Comparison of ENCODE assay signal across 19 cellular contexts in the genomic region with DNA sequence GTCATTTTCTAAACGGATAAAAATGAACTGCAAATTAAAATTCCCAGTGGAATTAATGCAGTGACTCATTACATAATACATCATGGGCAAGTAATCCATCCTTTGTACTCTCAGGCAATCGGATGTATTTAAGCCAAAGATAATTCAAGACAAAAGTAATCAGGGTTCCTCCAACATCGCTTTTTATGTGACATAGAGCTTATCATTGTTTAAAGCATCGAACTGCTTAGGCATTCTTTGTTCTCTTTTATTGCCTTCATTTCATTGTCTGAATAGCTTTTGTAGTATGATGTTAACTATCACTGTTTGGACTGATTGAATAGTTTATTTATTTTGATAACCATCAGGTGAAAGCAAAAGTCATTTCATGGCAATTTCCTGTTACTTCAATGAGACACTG.
"Had no signal": no experiment of that assay in that cellular context is flagged by ENCODE, and none has a peak within 500 bp of the region (broad histone marks: within the 10 kb centered on the region; RNA-seq: fewer than 3 reads in every experiment).

No MANE protein-coding gene starts in this region.

- ATAC-seq: heart left ventricle; mucosa of descending colon; naive thymus-derived CD8-positive, alpha-beta T cell; psoas muscle had no signal

- H3K27me3 ChIP-seq: esophagus muscularis mucosa, heart left ventricle, sigmoid colon had no signal

- H3K4me1 ChIP-seq: esophagus muscularis mucosa, heart left ventricle, psoas muscle, sigmoid colon had no signal

- FAIRE-seq: endometrium, islet of Langerhans had no signal

- H3K36me3 Mint-ChIP-seq: activated naive CD8-positive, alpha-beta T cell treated with anti-CD3 and anti-CD28 coated beads for 36 hours had no signal

- H3K36me3 ChIP-seq: esophagus muscularis mucosa, heart left ventricle, sigmoid colon had no signal

- DNase-seq: activated CD4-positive, alpha-beta T cell treated with anti-CD3 and anti-CD28 coated beads, Interleukin-2, amount 50 U/mL, for 4 hours; activated CD4-positive, CD25-positive, alpha-beta regulatory T cell treated with anti-CD3 and anti-CD28 coated beads, Interleukin-2, amount 50 U/mL, for 72 hours; activated gamma-delta T cell; activated naive CD8-positive, alpha-beta T cell treated with anti-CD3 and anti-CD28 coated beads for 36 hours; activated T-cell treated with anti-CD3 and anti-CD28 coated beads, Interleukin-2, amount 50 U/mL, for 24 hours; foreskin melanocyte; heart left ventricle; mucosa of descending colon; naive thymus-derived CD8-positive, alpha-beta T cell; occipital lobe; psoas muscle; sigmoid colon; stimulated activated CD4-positive, alpha-beta T cell treated with anti-CD3 and anti-CD28 coated beads, Interleukin-12 subunit alpha, Interleukin-12 subunit beta, amount 100 ng/mL, for 4 hours; stimulated activated naive CD4-positive, alpha-beta T cell; substantia nigra; trophoblast cell had no signal

- H3K9me3 ChIP-seq: esophagus muscularis mucosa, mucosa of descending colon, psoas muscle, sigmoid colon had no signal

- H3K27ac ChIP-seq: esophagus muscularis mucosa, heart left ventricle, psoas muscle, sigmoid colon had no signal

- H3K4me3 ChIP-seq: esophagus muscularis mucosa, heart left ventricle, mucosa of descending colon, psoas muscle, sigmoid colon had no signal

- H3K4me3 Mint-ChIP-seq: activated naive CD8-positive, alpha-beta T cell treated with anti-CD3 and anti-CD28 coated beads for 36 hours; activated T-cell treated with anti-CD3 and anti-CD28 coated beads, Interleukin-2, amount 50 U/mL, for 24 hours; naive thymus-derived CD8-positive, alpha-beta T cell had no signal

- H3K27me3 Mint-ChIP-seq: activated naive CD8-positive, alpha-beta T cell treated with anti-CD3 and anti-CD28 coated beads for 36 hours had no signal

- H3K4me1 Mint-ChIP-seq: activated naive CD8-positive, alpha-beta T cell treated with anti-CD3 and anti-CD28 coated beads for 36 hours; naive thymus-derived CD8-positive, alpha-beta T cell had no signal

- H3K27ac Mint-ChIP-seq: activated naive CD8-positive, alpha-beta T cell treated with anti-CD3 and anti-CD28 coated beads for 36 hours; activated T-cell treated with anti-CD3 and anti-CD28 coated beads, Interleukin-2, amount 50 U/mL, for 24 hours; naive thymus-derived CD8-positive, alpha-beta T cell had no signal
